Comparison of ENCODE assay signal across 8 cellular contexts in genomic region chr4:142405021-142405991, GRCh38.
DNase-seq lines count a peak whose midpoint lies in the region; ATAC-seq and TF ChIP-seq lines count a peak whose summit lies in the region.

No MANE protein-coding gene starts in this region.

- H3K9me2 ChIP-seq in PC-9 (ENCODE audit: insufficient read depth): no peaks in the 10 kb centered on the region

- ATAC-seq in GM18511 (IDR thresholded peaks at IDR 0.05; ENCODE audit: unreplicated experiment) (peak; percentile 67), HG02885 (IDR thresholded peaks at IDR 0.05; ENCODE audit: poor library complexity, unreplicated experiment) (peak; percentile 65), foreskin keratinocyte (peak; percentile 67), aorta (ENCODE audit: low FRiP score) (peak; percentile 61)

- no peaks in the 10 kb centered on the region for H4K20me1 ChIP-seq in PC-9 (ENCODE audit: insufficient read depth)

- CTCF ChIA-PET in PC-9 (lab: Charles Lee): no interaction called here

- H3K27me3 ChIP-seq in PC-9 (ENCODE audit: insufficient read depth, low read depth) (no peaks in the 10 kb centered on the region), foreskin keratinocyte (no peaks in the 10 kb centered on the region), parathyroid adenoma (ENCODE audit: control insufficient read depth, insufficient read depth, low read length) (no peaks in the 10 kb centered on the region), aorta (ENCODE audit: control insufficient read depth in 1 of 2, insufficient read depth in 2 of 2, low read length in 1 of 2) (no peaks in the 10 kb centered on the region)

- H3K4me1 ChIP-seq in PC-9 (replicated peaks; ENCODE audit: insufficient read depth) (peaks cover 70% of the 10 kb centered on the region), foreskin keratinocyte (peaks cover 53% of the 10 kb centered on the region), parathyroid adenoma (no peaks in the 10 kb centered on the region), aorta (ENCODE audit: control insufficient read depth in 1 of 2, insufficient read depth in 2 of 2, low read length in 2 of 2) (peaks cover 0 to 3% of the 10 kb centered on the region in 2 donors)

- H3K4me3 ChIP-seq in PC-9 (peak overlapping the region; percentile 15; the same call in 1 of the 2 replicates), parathyroid adenoma (ENCODE audit: low read depth, low read length) (peak overlapping the region; percentile 57), aorta (ENCODE audit: low read length in 2 of 2) (peak overlapping the region; percentile 59 to 98)

- H2AFZ ChIP-seq in PC-9: no peak overlapping the region
- H2AFZ ChIP-seq in parathyroid adenoma: peak overlapping the region; percentile 53

- H3K79me2 ChIP-seq in PC-9 (ENCODE audit: low read depth): peaks cover 22% of the 10 kb centered on the region
- H3K79me2 ChIP-seq in parathyroid adenoma: no peaks in the 10 kb centered on the region

- H3K9ac ChIP-seq in parathyroid adenoma: no peak overlapping the region

- BruUV-seq in PC-9 (replicated peaks; lab: Mats Ljungman, UMichigan): TSS peak; percentile 19

- intact Hi-C loops in PC-9 (cut with micrococcal nuclease; ENCODE audit: unreplicated experiment) (loop anchor here (10.0 kb wide), 1 partner anchor 51 kb away; no protein-coding TSS in a partner anchor), aorta (cut with DNase I) (no loop called here)

- H3K36me3 ChIP-seq in PC-9 (ENCODE audit: low read depth) (peaks cover 12% of the 10 kb centered on the region), parathyroid adenoma (ENCODE audit: control insufficient read depth, insufficient read depth, low read length) (no peaks in the 10 kb centered on the region), aorta (ENCODE audit: control insufficient read depth in 1 of 2, insufficient read depth in 2 of 2, low read length in 1 of 2) (no peaks in the 10 kb centered on the region)

- H3K27ac ChIP-seq in PC-9 (peak overlapping the region; percentile 100), foreskin keratinocyte (peak overlapping the region; percentile 96), parathyroid adenoma (no peak overlapping the region), aorta (ENCODE audit: low read depth in 1 of 2, low read length in 2 of 2) (peak overlapping the region; percentile 84 to 89)

- POLR2A ChIA-PET in PC-9 (lab: Charles Lee; ENCODE audit: unreplicated experiment): interaction anchor here (0.6 to 2.0 kb wide), 4 partner anchors 26 to 127 kb away, joined by 3 to 29 read pairs (median 4); no protein-coding TSS in a partner anchor

- no peak for DNase-seq in PC-9
- peak; percentile 42 for DNase-seq in activated effector memory CD4-positive, alpha-beta T cell treated with Interleukin-2 at 50 U/mL for 16 hours
- DNase-seq in foreskin keratinocyte: peak; percentile 95 to 98
- DNase-seq in aorta: peak; percentile 54 to 55
- no peak for DNase-seq in HuH-7 (ENCODE audit: low spot score)

- peaks cover 36% of the 10 kb centered on the region for H3F3A ChIP-seq in PC-9 (ENCODE audit: insufficient read depth, low read depth)

- WGBS in aorta, 2 donors: 1% methylated on average over 14 of the region's 14 CpGs

- H3K9me3 ChIP-seq in PC-9 (ENCODE audit: insufficient read depth, low read depth) (no peaks in the 10 kb centered on the region), parathyroid adenoma (ENCODE audit: control insufficient read depth, low read length) (no peaks in the 10 kb centered on the region), aorta (ENCODE audit: control insufficient read depth, low read length) (no peaks in the 10 kb centered on the region)

- TF ChIP-seq CTCF in PC-9 (conservative IDR thresholded peaks at IDR 0.05): no peak
- TF ChIP-seq CTCF in foreskin keratinocyte (conservative IDR thresholded peaks at IDR 0.05): no peak
- no peak for TF ChIP-seq CTCF in parathyroid adenoma (IDR thresholded peaks at IDR 0.05)

- H3K4me2 ChIP-seq in PC-9: peak overlapping the region; percentile 61
- peak overlapping the region; percentile 90 for H3K4me2 ChIP-seq in parathyroid adenoma (ENCODE audit: low read length)

Comparison
In these comparisons a context has a peak if more than half of its experiments do, and no peak if none do; other contexts are left out.
1. DNase-seq: peak in activated effector memory CD4-positive, alpha-beta T cell treated with Interleukin-2 at 50 U/mL for 16 hours (single experiment), foreskin keratinocyte (2 of 2) and aorta (2 of 2); none in PC-9 (0 of 2) and HuH-7 (single experiment).
2. H3K4me3 ChIP-seq: peak in every context shown above with its lines; median percentile 78 in aorta; 57 in parathyroid adenoma; 15 in PC-9.
3. Peak in every context shown above with its lines, with median percentiles within 50 percentile points of each other: ATAC-seq.